Comparison of ENCODE assay signal across 17 cellular contexts in genomic region chr2:226738821-226739507, GRCh38.
A peak's percentile ranks its signal among the peaks of the same experiment; 100 is the strongest.
DNase-seq lines count a peak whose midpoint lies in the region; ATAC-seq and TF ChIP-seq lines count a peak whose summit lies in the region.
"Had no signal": no experiment of that assay in that cellular context is flagged by ENCODE, and none has a peak within 500 bp of the region (broad histone marks: within the 10 kb centered on the region; RNA-seq: fewer than 3 reads in every experiment).

No MANE protein-coding gene starts in this region.

- H3K27me3 Mint-ChIP-seq in stimulated activated naive CD8-positive, alpha-beta T cell treated with anti-CD3 and anti-CD28 coated beads, Interleukin-15, amount 100 ng/mL, for 72 hours: no peaks in the 10 kb centered on the region
- H3K27me3 Mint-ChIP-seq: naive B cell had no signal

- H3K4me3 Mint-ChIP-seq in stimulated activated effector memory CD8-positive, alpha-beta T cell treated with anti-CD3 and anti-CD28 coated beads, Interleukin-12 subunit alpha, Interleukin-12 subunit beta, amount 100 ng/mL, for 72 hours: no peak overlapping the region
- H3K4me3 Mint-ChIP-seq in stimulated activated naive CD8-positive, alpha-beta T cell treated with anti-CD3 and anti-CD28 coated beads, Interleukin-15, amount 100 ng/mL, for 72 hours: no peak overlapping the region
- H3K4me3 Mint-ChIP-seq: activated T-helper 17 cell treated with anti-CD3 and anti-CD28 coated beads, Interleukin-2, amount 50 U/mL, for 72 hours; naive B cell had no signal

- H3K9me3 Mint-ChIP-seq in stimulated activated effector memory CD8-positive, alpha-beta T cell treated with anti-CD3 and anti-CD28 coated beads, Interleukin-12 subunit alpha, Interleukin-12 subunit beta, amount 100 ng/mL, for 72 hours: peaks cover 3% of the 10 kb centered on the region
- peaks cover 0 to 6% of the 10 kb centered on the region in 2 donors for H3K9me3 Mint-ChIP-seq in stimulated activated naive CD8-positive, alpha-beta T cell treated with anti-CD3 and anti-CD28 coated beads, Interleukin-15, amount 100 ng/mL, for 72 hours
- H3K9me3 Mint-ChIP-seq: activated T-helper 17 cell treated with anti-CD3 and anti-CD28 coated beads, Interleukin-2, amount 50 U/mL, for 72 hours had no signal

- intact Hi-C loops in Right ventricle myocardium inferior (cut with DNase I) (loop anchor here (5.0 kb wide), 2 partner anchors 33 to 47 kb away; no protein-coding TSS in a partner anchor), cardiac septum (cut with DNase I) (no loop called here), esophagus muscularis mucosa (cut with DNase I) (no loop called here), uterus (cut with DNase I; ENCODE audit: low total_unique reads) (no loop called here)

- no peaks in the 10 kb centered on the region for H3K27me3 ChIP-seq in esophagus muscularis mucosa
- H3K27me3 ChIP-seq in uterus: no peaks in the 10 kb centered on the region

- ATAC-seq in Right ventricle myocardium inferior (peak; percentile 2), GM21381 (IDR thresholded peaks at IDR 0.05; ENCODE audit: unreplicated experiment) (no peak)
- no peak for ATAC-seq in stimulated activated effector memory CD8-positive, alpha-beta T cell treated with anti-CD3 and anti-CD28 coated beads, Interleukin-12 subunit alpha, Interleukin-12 subunit beta, amount 100 ng/mL, for 72 hours
- ATAC-seq in stimulated activated naive CD8-positive, alpha-beta T cell treated with anti-CD3 and anti-CD28 coated beads, Interleukin-15, amount 100 ng/mL, for 72 hours: no peak
- ATAC-seq: activated T-helper 17 cell treated with anti-CD3 and anti-CD28 coated beads, Interleukin-2, amount 50 U/mL, for 72 hours had no signal

- no peaks in the 10 kb centered on the region for H3K36me3 Mint-ChIP-seq in stimulated activated effector memory CD8-positive, alpha-beta T cell treated with anti-CD3 and anti-CD28 coated beads, Interleukin-12 subunit alpha, Interleukin-12 subunit beta, amount 100 ng/mL, for 72 hours

- H3K27ac ChIP-seq in esophagus muscularis mucosa (replicated peaks in 1 of 4) (peak overlapping the region in 1 of 4 donors; percentile 14), mesodermal cell (ENCODE audit: low read depth, low read length, severe bottlenecking) (peak overlapping the region; percentile 63), uterus (peak overlapping the region; percentile 15 to 33)
- H3K27ac ChIP-seq: RWPE1, spleen, thoracic aorta had no signal

- no peak for TF ChIP-seq POLR2A in esophagus muscularis mucosa (IDR thresholded peaks at IDR 0.05; ENCODE audit: low read depth)
- no peak for TF ChIP-seq POLR2A in uterus (IDR thresholded peaks at IDR 0.05)

- peaks cover 0 to 5% (median 0%) of the 10 kb centered on the region in 4 donors for H3K36me3 ChIP-seq in esophagus muscularis mucosa
- peaks cover 68% of the 10 kb centered on the region for H3K36me3 ChIP-seq in mesodermal cell (ENCODE audit: control insufficient read depth, insufficient read depth, low read length)
- no peaks in the 10 kb centered on the region for H3K36me3 ChIP-seq in uterus
- H3K36me3 ChIP-seq: spleen, thoracic aorta had no signal

- no peak for TF ChIP-seq CTCF in esophagus muscularis mucosa (IDR thresholded peaks at IDR 0.05)
- TF ChIP-seq CTCF in uterus (IDR thresholded peaks at IDR 0.05): no peak

- H3K27ac Mint-ChIP-seq in stimulated activated effector memory CD8-positive, alpha-beta T cell treated with anti-CD3 and anti-CD28 coated beads, Interleukin-12 subunit alpha, Interleukin-12 subunit beta, amount 100 ng/mL, for 72 hours: no peak overlapping the region
- peak overlapping the region in 1 of 2 donors; percentile 44 for H3K27ac Mint-ChIP-seq in stimulated activated naive CD8-positive, alpha-beta T cell treated with anti-CD3 and anti-CD28 coated beads, Interleukin-15, amount 100 ng/mL, for 72 hours
- H3K27ac Mint-ChIP-seq: activated T-helper 17 cell treated with anti-CD3 and anti-CD28 coated beads, Interleukin-2, amount 50 U/mL, for 72 hours; naive B cell had no signal

- H3K9me3 ChIP-seq in esophagus muscularis mucosa (no peaks in the 10 kb centered on the region), mesodermal cell (ENCODE audit: control insufficient read depth, low read length) (no peaks in the 10 kb centered on the region), uterus (no peaks in the 10 kb centered on the region)
- H3K9me3 ChIP-seq: spleen, thoracic aorta had no signal

- WGBS in esophagus muscularis mucosa: 80% methylated on average over 6 of the region's 6 CpGs
- 83 to 100% methylated on average over 1 to 4 of the region's 6 CpGs for WGBS in mesodermal cell (ENCODE audit: insufficient coverage in 2 of 2), 2 experiments

- H3K4me3 ChIP-seq in esophagus muscularis mucosa (no peak overlapping the region), mesodermal cell (ENCODE audit: extremely low read depth, insufficient read depth, low read length, poor library complexity, severe bottlenecking) (no peak overlapping the region), uterus (no peak overlapping the region)
- H3K4me3 ChIP-seq: spleen, thoracic aorta had no signal

- TF ChIP-seq EP300 in esophagus muscularis mucosa (IDR thresholded peaks at IDR 0.05): no peak

- peaks cover 42 to 59% (median 52%) of the 10 kb centered on the region in 4 donors for H3K4me1 ChIP-seq in esophagus muscularis mucosa
- H3K4me1 ChIP-seq in mesodermal cell (ENCODE audit: control insufficient read depth, insufficient read depth, low read length, poor library complexity, severe bottlenecking): peaks cover 24% of the 10 kb centered on the region
- H3K4me1 ChIP-seq in uterus: peaks cover 6 to 7% of the 10 kb centered on the region in 2 donors

- DNase-seq in Right ventricle myocardium inferior (ENCODE audit: missing footprints) (no peak), cardiac septum (ENCODE audit: low spot score) (no peak), esophagus muscularis mucosa (ENCODE audit: extremely low spot score) (peak; percentile 17), uterus (no peak)
- DNase-seq in stimulated activated effector memory CD8-positive, alpha-beta T cell treated with anti-CD3 and anti-CD28 coated beads, Interleukin-12 subunit alpha, Interleukin-12 subunit beta, amount 100 ng/mL, for 72 hours (ENCODE audit: low spot score in 2 of 2): no peak
- no peak for DNase-seq in stimulated activated naive CD8-positive, alpha-beta T cell treated with anti-CD3 and anti-CD28 coated beads, Interleukin-15, amount 100 ng/mL, for 72 hours
- DNase-seq: aorta, KBM-7, naive B cell, NCI-H187 treated with DMSO at 0.1 percent for 48 hours, NCI-H748 treated with DMSO at 0.1 percent for 48 hours, spleen had no signal

- H3K4me1 Mint-ChIP-seq in stimulated activated effector memory CD8-positive, alpha-beta T cell treated with anti-CD3 and anti-CD28 coated beads, Interleukin-12 subunit alpha, Interleukin-12 subunit beta, amount 100 ng/mL, for 72 hours: no peaks in the 10 kb centered on the region
- peaks cover 6% of the 10 kb centered on the region for H3K4me1 Mint-ChIP-seq in stimulated activated naive CD8-positive, alpha-beta T cell treated with anti-CD3 and anti-CD28 coated beads, Interleukin-15, amount 100 ng/mL, for 72 hours
- H3K4me1 Mint-ChIP-seq: activated T-helper 17 cell treated with anti-CD3 and anti-CD28 coated beads, Interleukin-2, amount 50 U/mL, for 72 hours had no signal
